4 cellular contexts compared by ENCODE assay signal in genomic region chr18:78399992-78400503, GRCh38.
"Had no signal": no experiment of that assay in that cellular context is flagged by ENCODE, and none has a peak within 500 bp of the region (broad histone marks: within the 10 kb centered on the region; RNA-seq: fewer than 3 reads in every experiment).

No MANE protein-coding gene starts in this region.

- H3K27ac ChIP-seq: HL-60 had no signal

- DNase-seq: IMR-90, KBM-7 had no signal

- H3K4me3 ChIP-seq: K562 had no signal
